Comparison of ENCODE assay signal across 8 cellular contexts in genomic region chr5:172283862-172284274, GRCh38. TPM values are rescaled to one million over a fixed set of nuclear protein-coding genes. Genes with fewer than 3 reads are reported as not detected.
DNase-seq lines count a peak whose midpoint lies in the region; ATAC-seq and TF ChIP-seq lines count a peak whose summit lies in the region.

No MANE protein-coding gene starts in this region.

- H3K36me3 ChIP-seq in duodenal mucosa (ENCODE audit: control insufficient read depth in 1 of 2, insufficient read depth in 2 of 2, low read length in 2 of 2): no peaks in the 10 kb centered on the region
- H3K36me3 ChIP-seq in lower lobe of right lung: no peaks in the 10 kb centered on the region

- peak overlapping the region; percentile 56 for H3K27ac ChIP-seq in duodenal mucosa (ENCODE audit: low read depth, low read length)
- peak overlapping the region; percentile 88 for H3K27ac ChIP-seq in lower lobe of right lung

- H3K4me3 ChIP-seq in duodenal mucosa (ENCODE audit: low read depth in 1 of 2, low read length in 2 of 2) (peak overlapping the region; percentile 66 to 86), lower lobe of right lung (peak overlapping the region; percentile 92)

- no peaks in the 10 kb centered on the region for H3K9me3 ChIP-seq in duodenal mucosa (ENCODE audit: control insufficient read depth in 1 of 2, low read length in 2 of 2)
- no peaks in the 10 kb centered on the region for H3K9me3 ChIP-seq in lower lobe of right lung

- H3K9ac ChIP-seq in duodenal mucosa (ENCODE audit: low read depth in 1 of 2, low read length in 2 of 2): peak overlapping the region; percentile 68 to 70

- intact Hi-C loops in lower lobe of right lung (cut with DNase I): no loop called here

- DNase-seq in AG08396 (ENCODE audit: low spot score): peak; percentile 97
- peak; percentile 89 for DNase-seq in NCI-H345 (lab: John Stamatoyannopoulos, UW)
- DNase-seq in activated CD4-positive, alpha-beta T cell treated with anti-CD3 and anti-CD28 coated beads, Interleukin-2, amount 50 U/mL, for 24 hours (ENCODE audit: low read depth in 1 of 2, low spot score in 1 of 2): peak; percentile 56 to 57
- peak; percentile 87 for DNase-seq in lower lobe of right lung
- DNase-seq in stimulated activated CD4-positive, alpha-beta T cell treated with anti-CD3 and anti-CD28 coated beads, TNF-alpha, amount 100 ng/mL, for 4 hours (ENCODE audit: low read depth in 3 of 3): peak; percentile 66 to 75 (median 74)

- no peak for TF ChIP-seq CTCF in lower lobe of right lung (IDR thresholded peaks at IDR 0.05)

- H3K27me3 ChIP-seq in duodenal mucosa (ENCODE audit: control insufficient read depth in 1 of 2, insufficient read depth in 2 of 2, low read length in 2 of 2): no peaks in the 10 kb centered on the region
- no peaks in the 10 kb centered on the region for H3K27me3 ChIP-seq in lower lobe of right lung (ENCODE audit: low read depth)

- H3K4me1 ChIP-seq in duodenal mucosa (ENCODE audit: control insufficient read depth in 1 of 2, insufficient read depth in 2 of 2, low read length in 2 of 2) (peaks cover 19 to 27% of the 10 kb centered on the region in 2 donors), lower lobe of right lung (peaks cover 20% of the 10 kb centered on the region)

- ATAC-seq in GM18861 (IDR thresholded peaks at IDR 0.05; ENCODE audit: unreplicated experiment) (peak; percentile 64), HG03060 (IDR thresholded peaks at IDR 0.05; ENCODE audit: low read depth, unreplicated experiment) (peak; percentile 38), lower lobe of right lung (peak; percentile 95)

RNA-seq across cellular contexts. Expression of gene UBTD2, which starts 0.3 kb away (rescaled TPM):
- total RNA-seq in lower lobe of right lung: 15.8 TPM

Comparison
In these comparisons a context has a peak if more than half of its experiments do, and no peak if none do; other contexts are left out.
1. Peak in every context shown above with its lines: DNase-seq, ATAC-seq, H3K4me3 ChIP-seq and H3K27ac ChIP-seq.
2. ATAC-seq: peak in every context shown above with its lines; median percentile 95 in lower lobe of right lung; 64 in GM18861; 38 in HG03060.